Comparison of ENCODE assay signal across 15 cellular contexts in the genomic region with DNA sequence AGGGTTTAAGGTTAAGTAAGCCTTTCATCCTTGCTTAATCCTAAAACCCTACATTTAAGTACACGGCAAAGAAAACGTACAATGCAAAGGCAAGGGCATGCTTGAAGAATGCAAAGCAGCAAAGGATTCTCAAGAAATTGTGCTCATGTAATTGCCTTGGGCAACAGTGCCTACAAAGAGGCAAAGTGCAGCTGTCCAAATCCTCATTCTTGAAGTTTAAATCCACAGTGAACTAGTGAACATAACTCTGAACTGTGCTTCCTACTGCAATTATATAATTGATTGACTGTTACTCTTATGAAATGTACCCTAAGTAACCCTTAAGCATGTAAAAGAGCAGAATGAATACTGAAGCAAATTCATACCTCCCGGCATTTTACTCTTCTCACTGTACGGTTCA.
DNase-seq lines count a peak whose midpoint lies in the region; ATAC-seq and TF ChIP-seq lines count a peak whose summit lies in the region.
"Had no signal": no experiment of that assay in that cellular context is flagged by ENCODE, and none has a peak within 500 bp of the region (broad histone marks: within the 10 kb centered on the region; RNA-seq: fewer than 3 reads in every experiment).

No MANE protein-coding gene starts in this region.

- H3K27ac ChIP-seq in PC-3 (ENCODE audit: low read length), result peak overlapping the region; percentile 57
- no peak overlapping the region for H3K27ac ChIP-seq in lower lobe of right lung
- H3K27ac ChIP-seq in stomach, result peak overlapping the region in 4 of 5 donors; percentile 49 to 72 (median 60)
- H3K27ac ChIP-seq in dorsolateral prefrontal cortex, result no peak overlapping the region

- H3K36me3 ChIP-seq in PC-3 (ENCODE audit: low read depth, low read length) (0 out of 2 replicates have a peak, but pooled peaks cover 3% of the 10 kb centered on the region), lower lobe of right lung (no peaks in the 10 kb centered on the region), stomach (no peaks in the 10 kb centered on the region)

- H3K27me3 ChIP-seq in PC-3 (ENCODE audit: low read length) (no peaks in the 10 kb centered on the region), lower lobe of right lung (ENCODE audit: low read depth) (no peaks in the 10 kb centered on the region), stomach (no peaks in the 10 kb centered on the region), dorsolateral prefrontal cortex (no peaks in the 10 kb centered on the region)
- H3K27me3 ChIP-seq: heart right ventricle had no signal

- H3K4me3 ChIP-seq in PC-3 (ENCODE audit: low read length), result no peak overlapping the region
- no peak overlapping the region for H3K4me3 ChIP-seq in epithelial cell of esophagus (ENCODE audit: low read length)
- H3K4me3 ChIP-seq in lower lobe of right lung, result no peak overlapping the region
- no peak overlapping the region for H3K4me3 ChIP-seq in stomach
- no peak overlapping the region for H3K4me3 ChIP-seq in dorsolateral prefrontal cortex

- ATAC-seq in PC-3 (no peak), lower lobe of right lung (peak; percentile 38 to 57)
- no peak for ATAC-seq in stimulated activated naive CD8-positive, alpha-beta T cell treated with anti-CD3 and anti-CD28 coated beads, Interleukin-15, Interleukin-2, amounts not matched to agents 100 U/mL and 50 U/mL, for 24 hours

- H4K20me1 ChIP-seq in PC-3 (ENCODE audit: low read length), result no peaks in the 10 kb centered on the region

- POLR2A ChIA-PET in PC-3 (lab: Charles Lee; ENCODE audit: unreplicated experiment), result no interaction called here

- H3K79me2 ChIP-seq in PC-3 (ENCODE audit: low read length), result peaks cover 31% of the 10 kb centered on the region

- H2AFZ ChIP-seq in PC-3 (ENCODE audit: low read length), result no peak overlapping the region

- 78 to 97% (median 87%) methylated on average over 4 of the region's 4 CpGs for WGBS in stomach, 5 donors

- H3K4me2 ChIP-seq in PC-3 (ENCODE audit: low read length), result no peak overlapping the region

- H3F3A ChIP-seq in PC-3 (ENCODE audit: low read length, unreplicated experiment), result peaks cover 8% of the 10 kb centered on the region

- CTCF ChIA-PET in PC-3 (lab: Charles Lee), result no interaction called here

- H3K9me2 ChIP-seq in PC-3 (replicated peaks; ENCODE audit: low read length), result no peaks in the 10 kb centered on the region

- H3K9me3 ChIP-seq in PC-3 (ENCODE audit: low read length) (no peaks in the 10 kb centered on the region), lower lobe of right lung (no peaks in the 10 kb centered on the region), stomach (no peaks in the 10 kb centered on the region)

- H3K9ac ChIP-seq in PC-3 (ENCODE audit: low read length), result no peak overlapping the region

- TF ChIP-seq CTCF in PC-3 (conservative IDR thresholded peaks at IDR 0.05; ENCODE audit: low read depth, low read length), result no peak
- no peak for TF ChIP-seq CTCF in epithelial cell of esophagus (IDR thresholded peaks at IDR 0.05; ENCODE audit: insufficient read depth, low read depth, low read length, missing control alignments)
- TF ChIP-seq CTCF in lower lobe of right lung (IDR thresholded peaks at IDR 0.05), result no peak
- TF ChIP-seq CTCF in stomach (IDR thresholded peaks at IDR 0.05), result no peak
- TF ChIP-seq CTCF in dorsolateral prefrontal cortex (IDR thresholded peaks at IDR 0.05 in 54 of 56, conservative IDR thresholded peaks at IDR 0.05 in 2 of 56; ENCODE audit: low read depth in 1 of 56, partially characterized antibody in 56 of 56), result no peak

- TF ChIP-seq EP300 in stomach (IDR thresholded peaks at IDR 0.05), result no peak

- TF ChIP-seq POLR2A in stomach (IDR thresholded peaks at IDR 0.05), result no peak

- intact Hi-C loops in PC-3 (cut with micrococcal nuclease), result no loop called here
- intact Hi-C loops in lower lobe of right lung (cut with DNase I), result no loop called here
- intact Hi-C loops in stomach (cut with DNase I; ENCODE audit: low total_unique reads), result no loop called here
- intact Hi-C loops in dorsolateral prefrontal cortex (cut with DNase I), result no loop called here

- BruUV-seq in PC-3 (replicated peaks; lab: Mats Ljungman, UMichigan), result no TSS peak

- no peak for DNase-seq in PC-3
- peak; percentile 38 for DNase-seq in epithelial cell of esophagus (ENCODE audit: low read depth)
- DNase-seq in lower lobe of right lung, result no peak
- no peak for DNase-seq in stomach
- no peak for DNase-seq in activated CD4-positive, CD25-positive, alpha-beta regulatory T cell (lab: John Stamatoyannopoulos, UW)
- DNase-seq in activated CD8-positive, alpha-beta memory T cell treated with anti-CD3 and anti-CD28 coated beads, Interleukin-2, amount 50 U/mL, for 4 hours, result no peak
- DNase-seq in stimulated activated naive CD8-positive, alpha-beta T cell treated with anti-CD3 and anti-CD28 coated beads, Interleukin-15, Interleukin-2, amounts not matched to agents 100 U/mL and 50 U/mL, for 24 hours, result no peak
- no peak for DNase-seq in dorsolateral prefrontal cortex
- DNase-seq: activated B cell treated with CpG ODN at 0.5 μM for 24 hours; activated naive CD4-positive, alpha-beta T cell treated with Interleukin-2 at 50 U/mL for 16 hours; central memory CD4-positive, alpha-beta T cell; heart right ventricle; NCI-H1694 treated with DMSO at 0.1 percent for 48 hours; NCI-H524; stimulated activated CD4-positive, alpha-beta T cell treated with anti-CD3 and anti-CD28 coated beads, Interleukin-1b, Interleukin-23, amount 100 ng/mL, for 48 hours had no signal

- H3K4me1 ChIP-seq in PC-3 (ENCODE audit: insufficient read depth, low read length), result peaks cover 20% of the 10 kb centered on the region
- peaks cover 21% of the 10 kb centered on the region for H3K4me1 ChIP-seq in lower lobe of right lung
- H3K4me1 ChIP-seq in stomach, result peaks cover 6 to 37% (median 20%) of the 10 kb centered on the region in 4 donors

Comparison
In these comparisons a context has a peak if more than half of its experiments do, and no peak if none do; other contexts are left out.
1. ATAC-seq: peak in lower lobe of right lung (2 of 2); none in PC-3 (single experiment) and stimulated activated naive CD8-positive, alpha-beta T cell treated with anti-CD3 and anti-CD28 coated beads, Interleukin-15, Interleukin-2, amounts not matched to agents 100 U/mL and 50 U/mL, for 24 hours (single experiment).
2. H3K27ac ChIP-seq: peak in PC-3 (single experiment) and stomach (4 of 5); none in lower lobe of right lung (single experiment) and dorsolateral prefrontal cortex (0 of 59).